ENCODE assay signal across 8 cellular contexts in genomic region chr19:43562698-43563241, GRCh38. TPM values are rescaled to one million over a fixed set of nuclear protein-coding genes. Genes with fewer than 3 reads are reported as not detected.
A peak's percentile ranks its signal among the peaks of the same experiment; 100 is the strongest.
DNase-seq lines count a peak whose midpoint lies in the region; ATAC-seq and TF ChIP-seq lines count a peak whose summit lies in the region.

No MANE protein-coding gene starts in this region.

- DNase-seq in SIG-M5 treated with dmso at 0.1 percent for 504 hours (lab: John Stamatoyannopoulos, UW; ENCODE audit: unreplicated experiment) (peak; percentile 97), cardiac septum (ENCODE audit: low spot score) (peak; percentile 91), spleen (peak; percentile 96), islet precursor cell (no peak)
- peak; percentile 73 for DNase-seq in activated gamma-delta T cell treated with anti-CD3 and anti-CD28 coated beads, Interleukin-2, amount 50 U/mL, for 16 hours (ENCODE audit: low read depth)

- H3K27me3 ChIP-seq in spleen (replicated peaks in 1 of 7) = no peaks in the 10 kb centered on the region

- TF ChIP-seq CTCF in spleen (IDR thresholded peaks at IDR 0.05 in 8 of 11, conservative IDR thresholded peaks at IDR 0.05 in 3 of 11) = no peak

- H3K9me3 ChIP-seq in spleen = no peaks in the 10 kb centered on the region

- ATAC-seq in GM18520 (IDR thresholded peaks at IDR 0.05; ENCODE audit: unreplicated experiment) (peak; percentile 85), HG03457 (IDR thresholded peaks at IDR 0.05; ENCODE audit: unreplicated experiment) (peak; percentile 78), GM21515 (IDR thresholded peaks at IDR 0.05; ENCODE audit: unreplicated experiment) (no peak)

- 6 to 13% (median 8%) methylated on average over 14 of the region's 14 CpGs for WGBS in spleen, 5 donors

- H3K36me3 ChIP-seq in spleen = peaks cover 0 to 39% (median 10%) of the 10 kb centered on the region in 6 donors

- intact Hi-C loops in cardiac septum (cut with DNase I) (no loop called here), spleen (cut with DNase I; ENCODE audit: low total_unique reads) (no loop called here)

- H3K27ac ChIP-seq in spleen = peak overlapping the region; percentile 76 to 90 (median 88)

- H3K4me3 ChIP-seq in spleen = peak overlapping the region in 2 of 8 donors; percentile 4 to 30

- H3K4me1 ChIP-seq in spleen = peaks cover 14 to 63% (median 38%) of the 10 kb centered on the region in 6 donors

- TF ChIP-seq POLR2A in spleen (IDR thresholded peaks at IDR 0.05) = no peak

RNA-seq across cellular contexts. Expression of gene XRCC1, which starts 12.6 kb away (rescaled TPM):
- total RNA-seq in cardiac septum = 17.9 TPM
- total RNA-seq in spleen = 10 to 100 TPM; 23.6 to 32.0 (median 26.0) TPM
- polyA plus RNA-seq in spleen = 10 to 100 TPM; 16.0 to 19.0 (median 16.4) TPM

RNA-seq across cellular contexts. Expression of gene PINLYP, which starts 12.8 kb away (rescaled TPM):
- 1.7 TPM for total RNA-seq in cardiac septum
- total RNA-seq in spleen = 1 to 10 TPM; 2.0 to 8.7 (median 4.3) TPM
- polyA plus RNA-seq in spleen = 10 to 100 TPM in 1 of 3 donors, 1 to 10 TPM in 2; 6.9 to 10.5 (median 9.6) TPM

RNA-seq across cellular contexts. Expression of gene ZNF575, which starts 29.8 kb away (rescaled TPM):
- 1.7 TPM for total RNA-seq in cardiac septum
- 1 to 10 TPM in 5 of 7 donors, not detected in 2; 1.0 to 4.3 (median 2.4) TPM for total RNA-seq in spleen
- 1 to 10 TPM in 1 of 3 donors, under 1 TPM in 2; 0.82 to 1.9 (median 0.87) TPM for polyA plus RNA-seq in spleen

RNA-seq across cellular contexts. Expression of gene IRGQ, which starts 33.2 kb away (rescaled TPM):
- 30.2 TPM for total RNA-seq in cardiac septum
- 10 to 100 TPM; 16.5 to 25.9 (median 20.9) TPM for total RNA-seq in spleen
- polyA plus RNA-seq in spleen = 1 to 10 TPM; 3.1 to 3.9 (median 3.8) TPM

RNA-seq across cellular contexts. Expression of gene ZNF576, which starts 33.6 kb away (rescaled TPM):
- total RNA-seq in cardiac septum (11.5 TPM), spleen (10 to 100 TPM in 5 of 7 donors, 1 to 10 TPM in 2; 8.1 to 12.9 (median 11.5) TPM)
- polyA plus RNA-seq in spleen = 10 to 100 TPM in 1 of 3 donors, 1 to 10 TPM in 2; 6.9 to 14.7 (median 9.8) TPM
